In the genomic region with DNA sequence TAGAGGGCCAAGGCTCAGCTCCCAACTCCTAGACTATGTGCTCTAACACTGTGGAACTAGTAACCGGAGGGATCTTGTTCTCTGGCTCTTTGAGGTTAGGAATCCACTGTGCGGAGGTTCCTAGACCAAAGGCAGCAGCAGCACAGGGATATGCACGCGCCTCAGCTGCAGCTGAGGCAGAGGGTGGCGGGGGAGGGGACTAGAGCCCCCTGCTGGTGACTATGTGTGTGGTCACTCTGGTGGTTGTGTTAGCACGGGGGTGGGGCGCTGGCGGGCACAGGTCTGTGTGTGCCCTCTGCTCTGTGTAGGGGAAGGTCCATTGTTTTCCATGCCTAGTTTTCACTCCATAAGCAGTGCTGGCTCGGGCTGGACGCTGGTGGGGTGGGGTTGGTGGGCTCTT, we compare ENCODE assay signal across 18 cellular contexts.
DNase-seq lines count a peak whose midpoint lies in the region; ATAC-seq and TF ChIP-seq lines count a peak whose summit lies in the region.
"Had no signal": no experiment of that assay in that cellular context is flagged by ENCODE, and none has a peak within 500 bp of the region (broad histone marks: within the 10 kb centered on the region; RNA-seq: fewer than 3 reads in every experiment).

No MANE protein-coding gene starts in this region.

- H3K36me3 ChIP-seq in OCI-LY3 (replicated peaks; ENCODE audit: low read depth, low read length) (no peaks in the 10 kb centered on the region), aorta (ENCODE audit: control insufficient read depth in 1 of 2, insufficient read depth in 2 of 2, low read length in 1 of 2) (no peaks in the 10 kb centered on the region), vagina (no peaks in the 10 kb centered on the region)
- H3K36me3 ChIP-seq: heart right ventricle, stomach had no signal

- no peaks in the 10 kb centered on the region for H3K27me3 ChIP-seq in OCI-LY3 (ENCODE audit: low read depth, low read length)
- H3K27me3 ChIP-seq in aorta (ENCODE audit: control insufficient read depth in 1 of 2, insufficient read depth in 2 of 2, low read length in 1 of 2) = no peaks in the 10 kb centered on the region
- no peaks in the 10 kb centered on the region for H3K27me3 ChIP-seq in vagina
- H3K27me3 ChIP-seq: heart right ventricle, stomach had no signal

- H3K4me2 ChIP-seq in OCI-LY3 (ENCODE audit: low read length) = no peak overlapping the region

- TF ChIP-seq CTCF in OCI-LY3 (IDR thresholded peaks at IDR 0.05; ENCODE audit: low read depth, low read length) (peak; percentile 15), vagina (IDR thresholded peaks at IDR 0.05) (no peak)

- no peak overlapping the region for H3K27ac ChIP-seq in OCI-LY3 (ENCODE audit: low read length)
- H3K27ac ChIP-seq in aorta (ENCODE audit: low read depth in 1 of 2, low read length in 2 of 2) = no peak overlapping the region
- no peak overlapping the region for H3K27ac ChIP-seq in vagina
- H3K27ac ChIP-seq: heart right ventricle, parathyroid adenoma, stomach had no signal

- H3K4me3 ChIP-seq in OCI-LY3 (ENCODE audit: low read length) (no peak overlapping the region), aorta (ENCODE audit: low read length in 2 of 2) (no peak overlapping the region), vagina (no peak overlapping the region)
- H3K4me3 ChIP-seq: heart right ventricle, stomach had no signal

- peaks cover 17 to 37% of the 10 kb centered on the region in 2 donors for H3K9me3 Mint-ChIP-seq in stimulated activated naive CD8-positive, alpha-beta T cell treated with anti-CD3 and anti-CD28 coated beads, Interleukin-15, amount 100 ng/mL, for 72 hours

- H3K4me1 ChIP-seq in OCI-LY3 (ENCODE audit: low read length) = no peaks in the 10 kb centered on the region
- no peaks in the 10 kb centered on the region for H3K4me1 ChIP-seq in aorta (ENCODE audit: control insufficient read depth in 1 of 2, insufficient read depth in 2 of 2, low read length in 2 of 2)
- H3K4me1 ChIP-seq in vagina = no peaks in the 10 kb centered on the region
- H3K4me1 ChIP-seq: heart right ventricle, parathyroid adenoma, stomach had no signal

- in situ Hi-C loops in KBM-7 (cut with MboI; ENCODE audit: low pct_unique_long_range_greater_than_20kb, low sequenced_read_pairs) = no loop called here

- H3K4me1 Mint-ChIP-seq in stimulated activated naive CD8-positive, alpha-beta T cell treated with anti-CD3 and anti-CD28 coated beads, Interleukin-15, amount 100 ng/mL, for 72 hours = no peaks in the 10 kb centered on the region

- H3K9me3 ChIP-seq in OCI-LY3 (ENCODE audit: insufficient read depth, low read length) = no peaks in the 10 kb centered on the region
- no peaks in the 10 kb centered on the region for H3K9me3 ChIP-seq in aorta (ENCODE audit: control insufficient read depth, low read length)
- H3K9me3 ChIP-seq in vagina = no peaks in the 10 kb centered on the region

- H2AFZ ChIP-seq in OCI-LY3 (ENCODE audit: low read depth, low read length) = no peak overlapping the region
- H2AFZ ChIP-seq: parathyroid adenoma had no signal

- no peak overlapping the region for H3K4me3 Mint-ChIP-seq in stimulated activated naive CD8-positive, alpha-beta T cell treated with anti-CD3 and anti-CD28 coated beads, Interleukin-15, amount 100 ng/mL, for 72 hours

- no peaks in the 10 kb centered on the region for H3K27me3 Mint-ChIP-seq in stimulated activated naive CD8-positive, alpha-beta T cell treated with anti-CD3 and anti-CD28 coated beads, Interleukin-15, amount 100 ng/mL, for 72 hours

- intact Hi-C loops in aorta (cut with DNase I) (no loop called here), vagina (cut with DNase I) (no loop called here)

- no peak overlapping the region for H3K9ac ChIP-seq in OCI-LY3 (ENCODE audit: low read length)
- H3K9ac ChIP-seq: parathyroid adenoma had no signal

- H3K79me2 ChIP-seq in OCI-LY3 (ENCODE audit: low read length) = no peaks in the 10 kb centered on the region
- H3K79me2 ChIP-seq: parathyroid adenoma had no signal

- ATAC-seq in stimulated activated naive CD8-positive, alpha-beta T cell treated with anti-CD3 and anti-CD28 coated beads, Interleukin-15, Interleukin-2, amounts not matched to agents 100 U/mL and 50 U/mL, for 24 hours = peak; percentile 36
- no peak for ATAC-seq in stimulated activated naive CD8-positive, alpha-beta T cell treated with anti-CD3 and anti-CD28 coated beads, Interleukin-15, amount 100 ng/mL, for 72 hours
- ATAC-seq in aorta (ENCODE audit: low FRiP score) = peak; percentile 54
- ATAC-seq: heart right ventricle, left lobe of liver had no signal

- DNase-seq in stimulated activated naive CD8-positive, alpha-beta T cell treated with anti-CD3 and anti-CD28 coated beads, Interleukin-15, Interleukin-2, amounts not matched to agents 100 U/mL and 50 U/mL, for 24 hours = no peak
- no peak for DNase-seq in stimulated activated naive CD8-positive, alpha-beta T cell treated with anti-CD3 and anti-CD28 coated beads, Interleukin-15, amount 100 ng/mL, for 72 hours
- DNase-seq in iPS DF 19.7 (ENCODE audit: low read depth, low spot score) (peak; percentile 33), aorta (no peak), SIG-M5 treated with dmso at 0.1 percent for 504 hours (lab: John Stamatoyannopoulos, UW; ENCODE audit: unreplicated experiment) (no peak), KBM-7 (no peak), vagina (ENCODE audit: extremely low spot score in 2 of 2) (no peak)
- DNase-seq: activated CD4-positive, alpha-beta T cell treated with anti-CD3 and anti-CD28 coated beads for 1 hour; activated CD8-positive, alpha-beta memory T cell treated with anti-CD3 and anti-CD28 coated beads, Interleukin-2, amount 50 U/mL, for 4 hours; activated naive CD4-positive, alpha-beta T cell treated with Interleukin-2 at 50 U/mL for 16 hours; GDM1; heart right ventricle; NCI-H82; stomach; T-helper 2 cell had no signal

- no peak for TF ChIP-seq POLR2A in vagina (IDR thresholded peaks at IDR 0.05)

- WGBS in aorta, 2 donors = 57 to 66% methylated on average over 10 of the region's 10 CpGs

- H4K20me1 ChIP-seq in OCI-LY3 (ENCODE audit: insufficient read depth, low read length) = no peaks in the 10 kb centered on the region

- H3K27ac Mint-ChIP-seq in stimulated activated naive CD8-positive, alpha-beta T cell treated with anti-CD3 and anti-CD28 coated beads, Interleukin-15, amount 100 ng/mL, for 72 hours = no peak overlapping the region
